Comparison of ENCODE assay signal across 11 cellular contexts in genomic region chr10:44976352-44977198, GRCh38. TPM values are rescaled to one million over a fixed set of nuclear protein-coding genes. Genes with fewer than 3 reads are reported as not detected.
DNase-seq lines count a peak whose midpoint lies in the region; ATAC-seq and TF ChIP-seq lines count a peak whose summit lies in the region.
"Had no signal": no experiment of that assay in that cellular context is flagged by ENCODE, and none has a peak within 500 bp of the region (broad histone marks: within the 10 kb centered on the region; RNA-seq: fewer than 3 reads in every experiment).

No MANE protein-coding gene starts in this region.

- H2AFZ ChIP-seq in fibroblast of lung (ENCODE audit: low read length) (no peak overlapping the region), osteoblast (ENCODE audit: low read length) (no peak overlapping the region)

- H4K20me1 ChIP-seq in fibroblast of lung (ENCODE audit: control insufficient read depth, extremely low read depth, insufficient read depth, low read length) (no peaks in the 10 kb centered on the region), osteoblast (ENCODE audit: insufficient read depth, low read length) (no peaks in the 10 kb centered on the region)

- peak overlapping the region; percentile 90 for H3K4me2 ChIP-seq in fibroblast of lung (ENCODE audit: extremely low read depth, insufficient read depth, low read length)
- H3K4me2 ChIP-seq in osteoblast (ENCODE audit: insufficient read depth, low read length): peak overlapping the region; percentile 92

- H3K4me3 ChIP-seq in fibroblast of lung (replicated peaks in 1 of 4; ENCODE audit: control extremely low read depth in 1 of 4, insufficient read depth in 1 of 4, low read depth in 3 of 4, low read length in 4 of 4): peak overlapping the region in 2 of 4 experiments; percentile 11 to 85
- H3K4me3 ChIP-seq in osteoblast (ENCODE audit: insufficient read depth, low read length): peak overlapping the region; percentile 75
- peak overlapping the region; percentile 46 for H3K4me3 ChIP-seq in urinary bladder (ENCODE audit: low read depth, low read length)
- H3K4me3 ChIP-seq: K562 had no signal

- H3K9ac ChIP-seq in fibroblast of lung (ENCODE audit: insufficient read depth, low read length): peak overlapping the region; percentile 20

- H3K9me3 Mint-ChIP-seq in T-helper 1 cell treated with Interleukin-12 subunit alpha and Interleukin-12 subunit beta and Interleukin-4 antibody, amounts not matched to agents 30 μg/mL and 1 μg/mL, for 36 hours: no peaks in the 10 kb centered on the region

- H3K4me1 ChIP-seq in fibroblast of lung (ENCODE audit: control insufficient read depth, extremely low read depth, insufficient read depth, low read length): peaks cover 35% of the 10 kb centered on the region
- H3K4me1 ChIP-seq in osteoblast (ENCODE audit: insufficient read depth, low read length): peaks cover 69% of the 10 kb centered on the region
- no peaks in the 10 kb centered on the region for H3K4me1 ChIP-seq in urinary bladder (ENCODE audit: insufficient read depth)

- H3K36me3 Mint-ChIP-seq in T-helper 1 cell treated with Interleukin-12 subunit alpha and Interleukin-12 subunit beta and Interleukin-4 antibody, amounts not matched to agents 30 μg/mL and 1 μg/mL, for 36 hours (ENCODE audit: low read depth): peaks cover 3% of the 10 kb centered on the region
- H3K36me3 Mint-ChIP-seq in T-helper 17 cell (ENCODE audit: low read depth): no peaks in the 10 kb centered on the region

- peak overlapping the region; percentile 47 for H3K4me3 Mint-ChIP-seq in T-helper 1 cell treated with Interleukin-12 subunit alpha and Interleukin-12 subunit beta and Interleukin-4 antibody, amounts not matched to agents 30 μg/mL and 1 μg/mL, for 36 hours
- no peak overlapping the region for H3K4me3 Mint-ChIP-seq in T-helper 17 cell

- ATAC-seq in T-helper 17 cell: no peak
- ATAC-seq: K562 had no signal

- peak overlapping the region; percentile 37 for H3K27ac Mint-ChIP-seq in T-helper 1 cell treated with Interleukin-12 subunit alpha and Interleukin-12 subunit beta and Interleukin-4 antibody, amounts not matched to agents 30 μg/mL and 1 μg/mL, for 36 hours
- no peak overlapping the region for H3K27ac Mint-ChIP-seq in T-helper 17 cell

- H3K79me2 ChIP-seq in fibroblast of lung (ENCODE audit: control insufficient read depth, insufficient read depth, low read length) (peaks cover 7% of the 10 kb centered on the region), osteoblast (ENCODE audit: insufficient read depth, low read length) (peaks cover 18% of the 10 kb centered on the region)

- no peaks in the 10 kb centered on the region for H3K27me3 Mint-ChIP-seq in T-helper 1 cell treated with Interleukin-12 subunit alpha and Interleukin-12 subunit beta and Interleukin-4 antibody, amounts not matched to agents 30 μg/mL and 1 μg/mL, for 36 hours (ENCODE audit: low read depth)
- peaks cover 14% of the 10 kb centered on the region for H3K27me3 Mint-ChIP-seq in T-helper 17 cell

- DNase-seq in T-helper 1 cell (no peak), fibroblast of lung (ENCODE audit: low read depth in 2 of 2) (no peak), osteoblast (ENCODE audit: insufficient read length, low spot score, missing footprints) (no peak), T-helper 17 cell (no peak), GM03348 (ENCODE audit: low spot score) (no peak), anterior cingulate cortex (lab: John Stamatoyannopoulos, UW) (no peak)
- DNase-seq: activated gamma-delta T cell, erythroblast had no signal

- H3K9me3 ChIP-seq in fibroblast of lung (ENCODE audit: control insufficient read depth, insufficient read depth, low read depth, low read length) (no peaks in the 10 kb centered on the region), osteoblast (ENCODE audit: low read depth, low read length) (no peaks in the 10 kb centered on the region), T-helper 17 cell (ENCODE audit: control insufficient read depth, low read length, poor library complexity, severe bottlenecking) (no peaks in the 10 kb centered on the region)

- TF ChIP-seq CTCF in fibroblast of lung (conservative IDR thresholded peaks at IDR 0.05 in 1 of 2, IDR thresholded peaks at IDR 0.05 in 1 of 2; ENCODE audit: low read depth in 1 of 2, low read length in 2 of 2): no peak
- no peak for TF ChIP-seq CTCF in osteoblast (IDR thresholded peaks at IDR 0.05; ENCODE audit: extremely low read depth, low read depth, low read length)

- WGBS in urinary bladder: 86% methylated on average over 9 of the region's 9 CpGs

- H3K27ac ChIP-seq in fibroblast of lung (ENCODE audit: insufficient read depth, low read length) (no peak overlapping the region), osteoblast (ENCODE audit: low read depth, low read length) (no peak overlapping the region), urinary bladder (ENCODE audit: low read depth) (no peak overlapping the region)

- peaks cover 4% of the 10 kb centered on the region for H3K36me3 ChIP-seq in fibroblast of lung (ENCODE audit: control insufficient read depth, insufficient read depth, low read length)
- H3K36me3 ChIP-seq in osteoblast (ENCODE audit: insufficient read depth, low read length): no peaks in the 10 kb centered on the region
- no peaks in the 10 kb centered on the region for H3K36me3 ChIP-seq in urinary bladder (ENCODE audit: insufficient read depth)

- H3K27me3 ChIP-seq in fibroblast of lung (ENCODE audit: control insufficient read depth, insufficient read depth, low read length) (no peaks in the 10 kb centered on the region), osteoblast (ENCODE audit: insufficient read depth, low read length) (no peaks in the 10 kb centered on the region)

- H3K4me1 Mint-ChIP-seq in T-helper 1 cell treated with Interleukin-12 subunit alpha and Interleukin-12 subunit beta and Interleukin-4 antibody, amounts not matched to agents 30 μg/mL and 1 μg/mL, for 36 hours (ENCODE audit: low read depth): peaks cover 46% of the 10 kb centered on the region
- H3K4me1 Mint-ChIP-seq in T-helper 17 cell: peaks cover 6% of the 10 kb centered on the region

RNA-seq across cellular contexts. Expression of gene DEPP1, which starts 2.0 kb away (rescaled TPM):
- total RNA-seq in fibroblast of lung (97.3 and 120 TPM in 2 replicates), osteoblast (43.6 and 87.6 TPM in 2 replicates), urinary bladder (15.5 TPM), T-helper 17 cell (1 to 10 TPM in 1 of 2 donors, under 1 TPM in 1; 0.27 to 1.4 TPM)
- polyA plus RNA-seq in fibroblast of lung (18.7 and 30.3 TPM in 2 replicates), urinary bladder (51.6 TPM)
- 20.9 and 34.2 TPM in 2 replicates for polyA plus RNA-seq in fibroblast of lung (2012)
- polyA minus RNA-seq in fibroblast of lung (ENCODE audit: low replicate concordance): 58.2 and 85.1 TPM in 2 replicates

RNA-seq across cellular contexts. Expression of gene RASSF4, which starts 17.0 kb away (rescaled TPM):
- total RNA-seq in fibroblast of lung: 5.4 and 11.4 TPM in 2 replicates
- 2.5 and 6.4 TPM in 2 replicates for polyA plus RNA-seq in fibroblast of lung
- polyA plus RNA-seq in fibroblast of lung (2012): 3.5 and 8.7 TPM in 2 replicates
- polyA minus RNA-seq in fibroblast of lung (ENCODE audit: low replicate concordance): 3.7 and 8.6 TPM in 2 replicates
- total RNA-seq in osteoblast: 2.9 and 4.0 TPM in 2 replicates
- total RNA-seq in urinary bladder: 12.2 TPM
- polyA plus RNA-seq in urinary bladder: 55.1 TPM
- 1 to 10 TPM; 1.5 to 2.9 TPM for total RNA-seq in T-helper 17 cell

RNA-seq across cellular contexts. Expression of gene ZNF22, which starts 24.1 kb away (rescaled TPM):
- 14.6 and 23.0 TPM in 2 replicates for total RNA-seq in fibroblast of lung
- 10.9 and 16.0 TPM in 2 replicates for polyA plus RNA-seq in fibroblast of lung
- polyA plus RNA-seq in fibroblast of lung (2012): 11.3 and 14.5 TPM in 2 replicates
- 0.44 and 0.75 TPM in 2 replicates for polyA minus RNA-seq in fibroblast of lung (ENCODE audit: low replicate concordance)
- 13.8 and 14.4 TPM in 2 replicates for total RNA-seq in osteoblast
- total RNA-seq in urinary bladder: 44.4 TPM
- polyA plus RNA-seq in urinary bladder: 17.1 TPM
- total RNA-seq in T-helper 17 cell: 10 to 100 TPM; 12.1 to 12.5 TPM
